In genomic region chr1:110235839-110236682, GRCh38 we compare ENCODE assay signal across 8 cellular contexts. TPM values are rescaled to one million over a fixed set of nuclear protein-coding genes. Genes with fewer than 3 reads are reported as not detected.
DNase-seq lines count a peak whose midpoint lies in the region; TF ChIP-seq lines count a peak whose summit lies in the region.

No MANE protein-coding gene starts in this region.

- CTCF ChIA-PET in activated CD4-positive, alpha-beta T cell treated with anti-CD3 and anti-CD28 coated beads, Interleukin-2, amount 10 ng/mL, durations not matched to agents 7 days and 5 days (lab: Charles Lee) = interaction anchor here (0.8 to 1.4 kb wide), 2 partner anchors 8 to 28 kb away, joined by 3 read pairs; no protein-coding TSS in a partner anchor

- H4K20me1 ChIP-seq in OCI-LY3 (ENCODE audit: insufficient read depth, low read length) = no peaks in the 10 kb centered on the region

- H3K27ac Mint-ChIP-seq in activated CD4-positive, alpha-beta T cell treated with anti-CD3 and anti-CD28 coated beads, Interleukin-2, amount 10 ng/mL, durations not matched to agents 7 days and 5 days = no peak overlapping the region
- no peak overlapping the region for H3K27ac Mint-ChIP-seq in chondrocyte (ENCODE audit: unreplicated experiment)

- H3K4me1 ChIP-seq in OCI-LY3 (ENCODE audit: low read length) = peaks cover 26% of the 10 kb centered on the region

- H3K79me2 ChIP-seq in OCI-LY3 (ENCODE audit: low read length) = no peaks in the 10 kb centered on the region

- no peak overlapping the region for H3K4me3 Mint-ChIP-seq in activated CD4-positive, alpha-beta T cell treated with anti-CD3 and anti-CD28 coated beads, Interleukin-2, amount 10 ng/mL, durations not matched to agents 7 days and 5 days
- H3K4me3 Mint-ChIP-seq in chondrocyte (ENCODE audit: unreplicated experiment) = no peak overlapping the region

- peak; percentile 60 to 76 for DNase-seq in activated CD4-positive, alpha-beta T cell treated with anti-CD3 and anti-CD28 coated beads, Interleukin-2, amount 50 U/mL, for 48 hours
- DNase-seq in activated CD4-positive, alpha-beta T cell treated with anti-CD3 and anti-CD28 coated beads, Interleukin-2, amount 10 ng/mL, durations not matched to agents 7 days and 5 days = no peak
- DNase-seq in choroid plexus epithelial cell (ENCODE audit: low read depth) (peak; percentile 70), NCI-H748 treated with DMSO at 0.1 percent for 48 hours (lab: John Stamatoyannopoulos, UW) (no peak), NAMALWA (ENCODE audit: low spot score) (no peak), chondrocyte (ENCODE audit: low spot score) (no peak)
- DNase-seq in stimulated activated CD4-positive, alpha-beta T cell treated with anti-CD3 and anti-CD28 coated beads, Interleukin-15, amount 100 ng/mL, for 48 hours (ENCODE audit: low read depth in 2 of 2) = peak; percentile 55 to 72

- H3K27me3 Mint-ChIP-seq in activated CD4-positive, alpha-beta T cell treated with anti-CD3 and anti-CD28 coated beads, Interleukin-2, amount 10 ng/mL, durations not matched to agents 7 days and 5 days = no peaks in the 10 kb centered on the region
- peaks cover 3% of the 10 kb centered on the region for H3K27me3 Mint-ChIP-seq in chondrocyte (ENCODE audit: low read depth)

- no peaks in the 10 kb centered on the region for H3K36me3 Mint-ChIP-seq in activated CD4-positive, alpha-beta T cell treated with anti-CD3 and anti-CD28 coated beads, Interleukin-2, amount 10 ng/mL, durations not matched to agents 7 days and 5 days (ENCODE audit: low read depth)
- peaks cover 3% of the 10 kb centered on the region for H3K36me3 Mint-ChIP-seq in chondrocyte (ENCODE audit: low read depth)

- no peaks in the 10 kb centered on the region for H3K36me3 ChIP-seq in OCI-LY3 (replicated peaks; ENCODE audit: low read depth, low read length)

- peaks cover 7% of the 10 kb centered on the region for H3K4me1 Mint-ChIP-seq in activated CD4-positive, alpha-beta T cell treated with anti-CD3 and anti-CD28 coated beads, Interleukin-2, amount 10 ng/mL, durations not matched to agents 7 days and 5 days
- H3K4me1 Mint-ChIP-seq in chondrocyte (ENCODE audit: low read depth) = peaks cover 8% of the 10 kb centered on the region

- H3K4me3 ChIP-seq in OCI-LY3 (ENCODE audit: low read length) (no peak overlapping the region), choroid plexus epithelial cell (ENCODE audit: low read depth, low read length) (no peak overlapping the region)

- H3K4me2 ChIP-seq in OCI-LY3 (ENCODE audit: low read length) = peak overlapping the region; percentile 13; the same call in 1 of the 2 replicates

- no peaks in the 10 kb centered on the region for H3K9me3 ChIP-seq in OCI-LY3 (ENCODE audit: insufficient read depth, low read length)

- H3K9ac ChIP-seq in OCI-LY3 (ENCODE audit: low read length) = no peak overlapping the region

- POLR2A ChIA-PET in activated CD4-positive, alpha-beta T cell treated with anti-CD3 and anti-CD28 coated beads, Interleukin-2, amount 10 ng/mL, durations not matched to agents 7 days and 5 days (lab: Charles Lee) = no interaction called here

- H3K27me3 ChIP-seq in OCI-LY3 (ENCODE audit: low read depth, low read length) = no peaks in the 10 kb centered on the region

- no peak overlapping the region for H3K27ac ChIP-seq in OCI-LY3 (ENCODE audit: low read length)

- no peaks in the 10 kb centered on the region for H3K9me3 Mint-ChIP-seq in activated CD4-positive, alpha-beta T cell treated with anti-CD3 and anti-CD28 coated beads, Interleukin-2, amount 10 ng/mL, durations not matched to agents 7 days and 5 days
- no peaks in the 10 kb centered on the region for H3K9me3 Mint-ChIP-seq in chondrocyte (ENCODE audit: low read depth)

- no peak overlapping the region for H2AFZ ChIP-seq in OCI-LY3 (ENCODE audit: low read depth, low read length)

- TF ChIP-seq CTCF in OCI-LY3 (IDR thresholded peaks at IDR 0.05; ENCODE audit: low read depth, low read length) (no peak), choroid plexus epithelial cell (conservative IDR thresholded peaks at IDR 0.05; ENCODE audit: low read depth, low read length) (no peak), chondrocyte (IDR thresholded peaks at IDR 0.05) (no peak)

RNA-seq across cellular contexts. Expression of gene KCNC4, which starts 25.9 kb away (rescaled TPM):
- 1 to 10 TPM; 7.1 to 8.2 TPM for total RNA-seq in activated CD4-positive, alpha-beta T cell treated with anti-CD3 and anti-CD28 coated beads, Interleukin-2, amount 10 ng/mL, durations not matched to agents 7 days and 5 days
- total RNA-seq in chondrocyte = 2.7 to 5.2 TPM (median 3.2 TPM) in 3 replicates

Comparison
In these comparisons a context has a peak if more than half of its experiments do, and no peak if none do; other contexts are left out.
1. DNase-seq: peak in activated CD4-positive, alpha-beta T cell treated with anti-CD3 and anti-CD28 coated beads, Interleukin-2, amount 50 U/mL, for 48 hours (2 of 2), choroid plexus epithelial cell (single experiment) and stimulated activated CD4-positive, alpha-beta T cell treated with anti-CD3 and anti-CD28 coated beads, Interleukin-15, amount 100 ng/mL, for 48 hours (2 of 2); none in activated CD4-positive, alpha-beta T cell treated with anti-CD3 and anti-CD28 coated beads, Interleukin-2, amount 10 ng/mL, durations not matched to agents 7 days and 5 days (single experiment), NCI-H748 treated with DMSO at 0.1 percent for 48 hours (single experiment), NAMALWA (single experiment) and chondrocyte (single experiment).